ENCODE assay signal across 18 cellular contexts in the genomic region with DNA sequence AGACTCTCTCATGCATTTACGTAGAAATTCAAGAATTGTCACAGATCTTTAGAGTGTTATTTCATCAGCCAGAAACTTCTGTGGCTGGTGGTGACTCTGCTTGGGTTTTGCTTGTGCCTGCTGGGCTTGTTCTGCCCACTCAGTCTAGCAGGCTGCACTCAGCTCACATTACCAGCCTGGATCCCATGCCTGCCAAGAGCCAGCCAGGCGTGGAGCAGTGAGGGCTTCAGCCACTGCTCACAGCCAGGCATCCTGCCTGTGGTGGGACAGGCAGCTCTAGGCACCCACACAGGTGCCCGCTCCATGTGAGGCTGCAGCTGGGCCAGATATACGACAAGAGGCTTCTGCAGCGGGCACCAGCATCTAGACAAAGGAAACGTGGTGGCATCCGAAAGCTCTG.
"Had no signal": no experiment of that assay in that cellular context is flagged by ENCODE, and none has a peak within 500 bp of the region (broad histone marks: within the 10 kb centered on the region; RNA-seq: fewer than 3 reads in every experiment).

No MANE protein-coding gene starts in this region.

- H3K27me3 ChIP-seq: brain microvascular endothelial cell, heart left ventricle, stomach, testis, upper lobe of left lung had no signal

- H3K9me3 ChIP-seq: heart left ventricle, psoas muscle, testis, upper lobe of left lung had no signal

- H3K4me3 ChIP-seq: heart left ventricle, mucosa of descending colon, psoas muscle, stomach, testis, upper lobe of left lung had no signal

- H3K36me3 ChIP-seq: brain microvascular endothelial cell, heart left ventricle, stomach, upper lobe of left lung had no signal

- DNase-seq: activated CD4-positive, alpha-beta T cell treated with anti-CD3 and anti-CD28 coated beads for 4 hours; activated CD8-positive, alpha-beta memory T cell treated with anti-CD3 and anti-CD28 coated beads, Interleukin-2, amount 50 U/mL, for 4 hours; activated CD8-positive, alpha-beta T cell treated with anti-CD3 and anti-CD28 coated beads, Interleukin-2, amount 10 ng/mL, durations not matched to agents 7 days and 5 days; activated gamma-delta T cell; activated T-cell treated with anti-CD3 and anti-CD28 coated beads, Interleukin-2, amount 50 U/mL, for 72 hours; amygdala; brain microvascular endothelial cell; effector memory CD8-positive, alpha-beta T cell; mucosa of descending colon; natural killer cell; nucleus accumbens; psoas muscle; stimulated activated CD4-positive, alpha-beta T cell treated with anti-CD3 and anti-CD28 coated beads, Interleukin-1b, Interleukin-23, amount 100 ng/mL, for 48 hours; stomach; T-helper 2 cell; testis had no signal
